ENCODE assay signal across 8 cellular contexts in genomic region chr19:32676186-32676894, GRCh38. TPM values are rescaled to one million over a fixed set of nuclear protein-coding genes. Genes with fewer than 3 reads are reported as not detected.
DNase-seq lines count a peak whose midpoint lies in the region; ATAC-seq and TF ChIP-seq lines count a peak whose summit lies in the region.

No MANE protein-coding gene starts in this region.

- intact Hi-C loops in right cardiac atrium (cut with DNase I), result no loop called here

- peaks cover 37% of the 10 kb centered on the region for H3K4me1 Mint-ChIP-seq in activated T-cell treated with anti-CD3 and anti-CD28 coated beads, Interleukin-2, amount 50 U/mL, for 72 hours (ENCODE audit: low read depth)

- peak in 1 of 2 donors; percentile 1 for ATAC-seq in activated T-cell treated with anti-CD3 and anti-CD28 coated beads, Interleukin-2, amount 50 U/mL, for 72 hours (replicated peaks in 1 of 2)
- no peak for ATAC-seq in right cardiac atrium
- no peak for ATAC-seq in GM18907 (IDR thresholded peaks at IDR 0.05; ENCODE audit: unreplicated experiment)

- H3K36me3 Mint-ChIP-seq in activated T-cell treated with anti-CD3 and anti-CD28 coated beads, Interleukin-2, amount 50 U/mL, for 72 hours (ENCODE audit: insufficient read depth in 2 of 2), result peaks cover 2 to 6% of the 10 kb centered on the region in 2 donors

- H3K4me1 ChIP-seq in HUES48 (ENCODE audit: control insufficient read depth, insufficient read depth, low read length) (peaks cover 15% of the 10 kb centered on the region), right cardiac atrium (ENCODE audit: control insufficient read depth, insufficient read depth, low read length) (peaks cover 4% of the 10 kb centered on the region), skeletal muscle satellite cell (ENCODE audit: control insufficient read depth, insufficient read depth, low read length) (peaks cover 24% of the 10 kb centered on the region)

- WGBS in right cardiac atrium, result 2% methylated on average over 93 of the region's 93 CpGs

- H3K27me3 ChIP-seq in HUES48 (ENCODE audit: control insufficient read depth, insufficient read depth, low read length) (peaks cover 29% of the 10 kb centered on the region), right cardiac atrium (ENCODE audit: control insufficient read depth, insufficient read depth) (no peaks in the 10 kb centered on the region), skeletal muscle satellite cell (ENCODE audit: control insufficient read depth, insufficient read depth, low read length) (peaks cover 23% of the 10 kb centered on the region)

- H3K27ac Mint-ChIP-seq in activated T-cell treated with anti-CD3 and anti-CD28 coated beads, Interleukin-2, amount 50 U/mL, for 72 hours, result no peak overlapping the region

- H3K4me3 Mint-ChIP-seq in activated T-cell treated with anti-CD3 and anti-CD28 coated beads, Interleukin-2, amount 50 U/mL, for 72 hours, result peak overlapping the region; percentile 89 to 90

- H3K27ac ChIP-seq in C4-2B, result peak overlapping the region; percentile 84
- no peak overlapping the region for H3K27ac ChIP-seq in HUES48 (ENCODE audit: low read depth, low read length)
- no peak overlapping the region for H3K27ac ChIP-seq in right cardiac atrium (ENCODE audit: low read length)

- H3K9me3 Mint-ChIP-seq in activated T-cell treated with anti-CD3 and anti-CD28 coated beads, Interleukin-2, amount 50 U/mL, for 72 hours, result no peaks in the 10 kb centered on the region

- peak; percentile 25 to 29 for DNase-seq in activated T-cell treated with anti-CD3 and anti-CD28 coated beads, Interleukin-2, amount 50 U/mL, for 72 hours
- peak in 2 of 3 donors; percentile 63 to 69 for DNase-seq in right cardiac atrium
- no peak for DNase-seq in MV-4-11 (lab: John Stamatoyannopoulos, UW)
- no peak for DNase-seq in cerebellar cortex (ENCODE audit: low spot score)

- peaks cover 14% of the 10 kb centered on the region for H3K27me3 Mint-ChIP-seq in activated T-cell treated with anti-CD3 and anti-CD28 coated beads, Interleukin-2, amount 50 U/mL, for 72 hours (ENCODE audit: low read depth)

- peak overlapping the region; percentile 73 for H3K4me3 ChIP-seq in HUES48 (ENCODE audit: low read depth, low read length)
- H3K4me3 ChIP-seq in right cardiac atrium (ENCODE audit: low read length), result peak overlapping the region; percentile 61
- peak overlapping the region; percentile 88 for H3K4me3 ChIP-seq in skeletal muscle satellite cell (ENCODE audit: low read length)

- H3K9me3 ChIP-seq in HUES48 (ENCODE audit: control insufficient read depth, insufficient read depth, low read length) (no peaks in the 10 kb centered on the region), right cardiac atrium (ENCODE audit: control insufficient read depth, low read length) (no peaks in the 10 kb centered on the region), skeletal muscle satellite cell (replicated peaks; ENCODE audit: low read length) (no peaks in the 10 kb centered on the region)

- peak overlapping the region; percentile 97 for H3K4me2 ChIP-seq in skeletal muscle satellite cell (ENCODE audit: low read length)

- H3K36me3 ChIP-seq in HUES48 (ENCODE audit: control insufficient read depth, insufficient read depth, low read length), result no peaks in the 10 kb centered on the region
- H3K36me3 ChIP-seq in skeletal muscle satellite cell (ENCODE audit: insufficient read depth, low read length), result no peaks in the 10 kb centered on the region

- H3K9ac ChIP-seq in HUES48 (ENCODE audit: low read depth, low read length), result no peak overlapping the region
- no peak overlapping the region for H3K9ac ChIP-seq in skeletal muscle satellite cell (ENCODE audit: low read depth, low read length)

- TF ChIP-seq CTCF in C4-2B (conservative IDR thresholded peaks at IDR 0.05), result no peak; the same call in 1 of the 2 replicates

RNA-seq across cellular contexts. Expression of gene RGS9BP, which starts 0.7 kb away (rescaled TPM):
- under 1 TPM; 0.14 to 0.31 TPM for total RNA-seq in activated T-cell treated with anti-CD3 and anti-CD28 coated beads, Interleukin-2, amount 50 U/mL, for 72 hours
- total RNA-seq in right cardiac atrium, result 1 to 10 TPM; 1.7 to 6.6 (median 3.8) TPM
- polyA plus RNA-seq in right cardiac atrium, result 1.2 TPM
- 0.22 and 0.25 TPM in 2 replicates for total RNA-seq in skeletal muscle satellite cell (2012; rRNA removed)

RNA-seq across cellular contexts. Expression of gene ANKRD27, which starts 1.4 kb away (rescaled TPM):
- 10 to 100 TPM; 34.5 to 43.3 TPM for total RNA-seq in activated T-cell treated with anti-CD3 and anti-CD28 coated beads, Interleukin-2, amount 50 U/mL, for 72 hours
- total RNA-seq in right cardiac atrium, result 10 to 100 TPM; 16.0 to 27.9 (median 23.0) TPM
- 8.4 TPM for polyA plus RNA-seq in right cardiac atrium
- total RNA-seq in skeletal muscle satellite cell (2012; rRNA removed), result 36.2 and 40.2 TPM in 2 replicates

RNA-seq across cellular contexts. Expression of gene NUDT19, which starts 15.3 kb away (rescaled TPM):
- 10 to 100 TPM; 26.1 to 28.0 TPM for total RNA-seq in activated T-cell treated with anti-CD3 and anti-CD28 coated beads, Interleukin-2, amount 50 U/mL, for 72 hours
- 10 to 100 TPM in 3 of 4 donors, 1 to 10 TPM in 1; 9.3 to 16.9 (median 14.0) TPM for total RNA-seq in right cardiac atrium
- 12.3 TPM for polyA plus RNA-seq in right cardiac atrium
- 9.6 and 12.2 TPM in 2 replicates for total RNA-seq in skeletal muscle satellite cell (2012; rRNA removed)

RNA-seq across cellular contexts. Expression of gene TDRD12, which starts 43.2 kb away (rescaled TPM):
- total RNA-seq in activated T-cell treated with anti-CD3 and anti-CD28 coated beads, Interleukin-2, amount 50 U/mL, for 72 hours, result 1 to 10 TPM in 1 of 2 donors, under 1 TPM in 1; 0.91 to 2.0 TPM
- total RNA-seq in right cardiac atrium, result 1 to 10 TPM in 1 of 4 donors, under 1 TPM in 3; 0.06 to 1.0 (median 0.13) TPM
- not detected for polyA plus RNA-seq in right cardiac atrium
- 0.22 and 0.25 TPM in 2 replicates for total RNA-seq in skeletal muscle satellite cell (2012; rRNA removed)

Comparison
In these comparisons a context has a peak if more than half of its experiments do, and no peak if none do; other contexts are left out.
1. DNase-seq: peak in activated T-cell treated with anti-CD3 and anti-CD28 coated beads, Interleukin-2, amount 50 U/mL, for 72 hours (2 of 2) and right cardiac atrium (2 of 3); none in MV-4-11 (single experiment) and cerebellar cortex (single experiment).
2. Peak in every context shown above with its lines, with median percentiles within 50 percentile points of each other: H3K4me3 ChIP-seq.